23 cellular contexts compared by ENCODE assay signal in genomic region chr22:20107951-20108756, GRCh38. TPM values are rescaled to one million over a fixed set of nuclear protein-coding genes. Genes with fewer than 3 reads are reported as not detected.
A peak's percentile ranks its signal among the peaks of the same experiment; 100 is the strongest.
DNase-seq lines count a peak whose midpoint lies in the region; ATAC-seq and TF ChIP-seq lines count a peak whose summit lies in the region.
"Had no signal": no experiment of that assay in that cellular context is flagged by ENCODE, and none has a peak within 500 bp of the region (broad histone marks: within the 10 kb centered on the region; RNA-seq: fewer than 3 reads in every experiment).

No MANE protein-coding gene starts in this region.

- no peak overlapping the region for H2AFZ ChIP-seq in neuronal stem cell (ENCODE audit: low read length)

- H3K27me3 Mint-ChIP-seq in activated CD4-positive, alpha-beta memory T cell treated with anti-CD3 and anti-CD28 coated beads for 36 hours = no peaks in the 10 kb centered on the region
- no peaks in the 10 kb centered on the region for H3K27me3 Mint-ChIP-seq in activated CD4-positive, alpha-beta memory T cell treated with anti-CD3 and anti-CD28 coated beads, Interleukin-2, amount 10 ng/mL, durations not matched to agents 7 days and 5 days
- H3K27me3 Mint-ChIP-seq in Calu3 (ENCODE audit: unreplicated experiment) = no peaks in the 10 kb centered on the region
- H3K27me3 Mint-ChIP-seq: CD4-positive, alpha-beta memory T cell had no signal

- H3K4me2 ChIP-seq in neuronal stem cell (ENCODE audit: insufficient read depth, low read length, poor library complexity, severe bottlenecking) = no peak overlapping the region

- no peak overlapping the region for H2AK5ac ChIP-seq in neuronal stem cell (ENCODE audit: low read depth, low read length)

- no peak overlapping the region for H3K4ac ChIP-seq in neuronal stem cell (ENCODE audit: low read length)

- peak overlapping the region in 1 of 2 donors; percentile 27 for H3K4me3 ChIP-seq in neuronal stem cell (ENCODE audit: low read length in 2 of 2)
- H3K4me3 ChIP-seq: SJCRH30, uterus had no signal

- no peak for TF ChIP-seq CTCF in Calu3 (IDR thresholded peaks at IDR 0.05; ENCODE audit: unreplicated experiment)

- no peaks in the 10 kb centered on the region for H3K9me3 Mint-ChIP-seq in activated CD4-positive, alpha-beta memory T cell treated with anti-CD3 and anti-CD28 coated beads for 36 hours
- H3K9me3 Mint-ChIP-seq in activated CD4-positive, alpha-beta memory T cell treated with anti-CD3 and anti-CD28 coated beads, Interleukin-2, amount 10 ng/mL, durations not matched to agents 7 days and 5 days = no peaks in the 10 kb centered on the region
- H3K9me3 Mint-ChIP-seq in Calu3 (ENCODE audit: low read depth, unreplicated experiment) = no peaks in the 10 kb centered on the region
- H3K9me3 Mint-ChIP-seq: CD4-positive, alpha-beta memory T cell; HFFc6 had no signal

- H2BK5ac ChIP-seq in neuronal stem cell (ENCODE audit: low read length) = peak overlapping the region; percentile 80

- H3K27me3 ChIP-seq in neuronal stem cell (ENCODE audit: control insufficient read depth in 3 of 3, insufficient read depth in 3 of 3, low read depth in 1 of 3, low read length in 3 of 3) = no peaks in the 10 kb centered on the region
- H3K27me3 ChIP-seq: SJCRH30, uterus had no signal

- no peak overlapping the region for H2BK12ac ChIP-seq in neuronal stem cell (ENCODE audit: low read length)

- no peak overlapping the region for H4K91ac ChIP-seq in neuronal stem cell (ENCODE audit: low read depth, low read length, poor library complexity)

- POLR2A ChIA-PET in activated CD4-positive, alpha-beta memory T cell treated with anti-CD3 and anti-CD28 coated beads for 36 hours (lab: Charles Lee) = interaction anchor here (0.9 to 1.5 kb wide), 3 partner anchors 10 to 25 kb away, joined by 3 to 6 read pairs (median 5); no protein-coding TSS in a partner anchor
- POLR2A ChIA-PET in activated CD4-positive, alpha-beta memory T cell treated with anti-CD3 and anti-CD28 coated beads, Interleukin-2, amount 10 ng/mL, durations not matched to agents 7 days and 5 days (lab: Charles Lee) = interaction anchor here (1.1 to 4.4 kb wide), 4 partner anchors 9 to 400 kb away, joined by 3 to 35 read pairs (median 4); partner anchors contain the start of genes MED15, RANBP1 and TRMT2A

- H3K18ac ChIP-seq in neuronal stem cell (ENCODE audit: low read length) = no peak overlapping the region

- H3K27ac ChIP-seq in caudate nucleus (ENCODE audit: low read depth, low read length) (peak overlapping the region; percentile 44), neuronal stem cell (replicated peaks; ENCODE audit: low read length) (no peak overlapping the region)
- H3K27ac ChIP-seq: SJCRH30, uterus had no signal

- peak overlapping the region; percentile 38 for H3K27ac Mint-ChIP-seq in activated CD4-positive, alpha-beta memory T cell treated with anti-CD3 and anti-CD28 coated beads for 36 hours
- no peak overlapping the region for H3K27ac Mint-ChIP-seq in activated CD4-positive, alpha-beta memory T cell treated with anti-CD3 and anti-CD28 coated beads, Interleukin-2, amount 10 ng/mL, durations not matched to agents 7 days and 5 days
- peak overlapping the region; percentile 56 for H3K27ac Mint-ChIP-seq in Calu3 (ENCODE audit: unreplicated experiment)
- H3K27ac Mint-ChIP-seq: HFFc6 had no signal

- H3K23ac ChIP-seq in neuronal stem cell (ENCODE audit: low read depth, low read length, poor library complexity) = peak overlapping the region; percentile 85

- H3K14ac ChIP-seq in neuronal stem cell (ENCODE audit: low read length) = no peak overlapping the region

- intact Hi-C loops in activated CD4-positive, alpha-beta memory T cell treated with anti-CD3 and anti-CD28 coated beads for 36 hours (cut with micrococcal nuclease) = no loop called here
- intact Hi-C loops in Calu3 (cut with micrococcal nuclease; ENCODE audit: unreplicated experiment) = no loop called here

- peaks cover 8% of the 10 kb centered on the region for H3K36me3 Mint-ChIP-seq in activated CD4-positive, alpha-beta memory T cell treated with anti-CD3 and anti-CD28 coated beads for 36 hours
- peaks cover 50% of the 10 kb centered on the region for H3K36me3 Mint-ChIP-seq in activated CD4-positive, alpha-beta memory T cell treated with anti-CD3 and anti-CD28 coated beads, Interleukin-2, amount 10 ng/mL, durations not matched to agents 7 days and 5 days (ENCODE audit: low read depth)
- peaks cover 65% of the 10 kb centered on the region for H3K36me3 Mint-ChIP-seq in Calu3 (ENCODE audit: insufficient read depth, unreplicated experiment)

- WGBS in neuronal stem cell (ENCODE audit: extremely low coverage in 2 of 2, insufficient read length in 2 of 2, insufficient replicate concordance in 1 of 2), 2 donors = no CpG with 5 or more reads among the region's 13 CpGs

- H2BK15ac ChIP-seq in neuronal stem cell (ENCODE audit: low read length) = no peak overlapping the region

- peaks cover 11% of the 10 kb centered on the region for H3K4me1 Mint-ChIP-seq in activated CD4-positive, alpha-beta memory T cell treated with anti-CD3 and anti-CD28 coated beads for 36 hours (ENCODE audit: low read depth)
- peaks cover 9% of the 10 kb centered on the region for H3K4me1 Mint-ChIP-seq in activated CD4-positive, alpha-beta memory T cell treated with anti-CD3 and anti-CD28 coated beads, Interleukin-2, amount 10 ng/mL, durations not matched to agents 7 days and 5 days
- no peaks in the 10 kb centered on the region for H3K4me1 Mint-ChIP-seq in Calu3 (ENCODE audit: low read depth, unreplicated experiment)

- CTCF ChIA-PET in activated CD4-positive, alpha-beta memory T cell treated with anti-CD3 and anti-CD28 coated beads for 36 hours (lab: Charles Lee) = interaction anchor here (1.2 kb wide), 1 partner anchor 137 kb away, joined by 3 read pairs; no protein-coding TSS in a partner anchor
- CTCF ChIA-PET in activated CD4-positive, alpha-beta memory T cell treated with anti-CD3 and anti-CD28 coated beads, Interleukin-2, amount 10 ng/mL, durations not matched to agents 7 days and 5 days (lab: Charles Lee) = no interaction called here
- CTCF ChIA-PET in Calu3 (lab: Charles Lee) = interaction anchor here (1.0 kb wide), 1 partner anchor 9 kb away, joined by 3 read pairs; the partner anchor contains the start of gene TRMT2A

- H4K8ac ChIP-seq in neuronal stem cell (ENCODE audit: low read depth, low read length) = no peak overlapping the region

- no peak overlapping the region for H3K4me3 Mint-ChIP-seq in activated CD4-positive, alpha-beta memory T cell treated with anti-CD3 and anti-CD28 coated beads for 36 hours
- no peak overlapping the region for H3K4me3 Mint-ChIP-seq in activated CD4-positive, alpha-beta memory T cell treated with anti-CD3 and anti-CD28 coated beads, Interleukin-2, amount 10 ng/mL, durations not matched to agents 7 days and 5 days
- H3K4me3 Mint-ChIP-seq in Calu3 (ENCODE audit: low read depth, unreplicated experiment) = peak overlapping the region; percentile 29
- H3K4me3 Mint-ChIP-seq: CD4-positive, alpha-beta memory T cell; HFFc6 had no signal

- H3K79me1 ChIP-seq in neuronal stem cell (ENCODE audit: low read depth, low read length) = peaks cover 24% of the 10 kb centered on the region

- H2BK120ac ChIP-seq in neuronal stem cell (ENCODE audit: low read depth, low read length) = no peak overlapping the region

- DNase-seq in activated CD4-positive, alpha-beta memory T cell treated with anti-CD3 and anti-CD28 coated beads for 36 hours = no peak
- no peak for DNase-seq in activated CD4-positive, alpha-beta memory T cell treated with anti-CD3 and anti-CD28 coated beads, Interleukin-2, amount 10 ng/mL, durations not matched to agents 7 days and 5 days
- DNase-seq in Calu3 (no peak), caudate nucleus (lab: John Stamatoyannopoulos, UW) (no peak), neuronal stem cell (ENCODE audit: low spot score) (no peak), hypothalamus (lab: John Stamatoyannopoulos, UW) (no peak)
- DNase-seq: ACHN, dermis blood vessel endothelial cell, HFFc6, hippocampal formation, kidney glomerular epithelial cell, mesendoderm, NCI-H1694 treated with DMSO at 0.1 percent for 48 hours, NCI-H226, NCI-H82, SJCRH30, substantia nigra, T-helper 9 cell, uterus had no signal

- ATAC-seq in GM21717 (IDR thresholded peaks at IDR 0.05; ENCODE audit: unreplicated experiment) (no peak), GM21723 (IDR thresholded peaks at IDR 0.05; ENCODE audit: unreplicated experiment) (no peak)

- H3K4me1 ChIP-seq in neuronal stem cell (ENCODE audit: control insufficient read depth in 2 of 2, insufficient read depth in 1 of 2, low read depth in 1 of 2, low read length in 2 of 2) = no peaks in the 10 kb centered on the region
- H3K4me1 ChIP-seq: uterus had no signal

- H3K9me3 ChIP-seq in neuronal stem cell (replicated peaks in 1 of 2; ENCODE audit: control insufficient read depth in 2 of 2, insufficient read depth in 1 of 2, low read depth in 1 of 2, low read length in 2 of 2) = peaks cover 0 to 2% of the 10 kb centered on the region in 2 donors
- H3K9me3 ChIP-seq: SJCRH30, uterus had no signal

- no TSS peak for BruUV-seq in Calu3 (replicated peaks; lab: Mats Ljungman, UMichigan)

- no peak overlapping the region for H3K9ac ChIP-seq in neuronal stem cell (ENCODE audit: low read depth, low read length, poor library complexity)

- H3K36me3 ChIP-seq in neuronal stem cell (replicated peaks in 1 of 2; ENCODE audit: control insufficient read depth in 2 of 2, insufficient read depth in 2 of 2, low read length in 2 of 2) = peaks cover 87 to 98% of the 10 kb centered on the region in 2 donors
- H3K36me3 ChIP-seq: uterus had no signal

RNA-seq across cellular contexts. Expression of gene RANBP1, which starts 7.8 kb away (rescaled TPM):
- total RNA-seq in activated CD4-positive, alpha-beta memory T cell treated with anti-CD3 and anti-CD28 coated beads for 36 hours = 100 to 1,000 TPM; 359 to 372 TPM
- 100 to 1,000 TPM; 176 to 181 TPM for total RNA-seq in activated CD4-positive, alpha-beta memory T cell treated with anti-CD3 and anti-CD28 coated beads, Interleukin-2, amount 10 ng/mL, durations not matched to agents 7 days and 5 days
- total RNA-seq in Calu3 (2022) = 205 and 208 TPM in 2 replicates
- polyA plus RNA-seq in neuronal stem cell (2013, experiment 1 of 2) = 496 TPM
- 494 TPM for polyA plus RNA-seq in neuronal stem cell (2013, experiment 2 of 2)

RNA-seq across cellular contexts. Expression of gene TRMT2A, which starts 8.9 kb away (rescaled TPM):
- total RNA-seq in activated CD4-positive, alpha-beta memory T cell treated with anti-CD3 and anti-CD28 coated beads for 36 hours = 10 to 100 TPM; 70.6 to 75.8 TPM
- 10 to 100 TPM; 71.8 to 75.2 TPM for total RNA-seq in activated CD4-positive, alpha-beta memory T cell treated with anti-CD3 and anti-CD28 coated beads, Interleukin-2, amount 10 ng/mL, durations not matched to agents 7 days and 5 days
- 63.0 and 71.9 TPM in 2 replicates for total RNA-seq in Calu3 (2022)
- polyA plus RNA-seq in neuronal stem cell (2013, experiment 1 of 2) = 21.2 TPM
- 21.9 TPM for polyA plus RNA-seq in neuronal stem cell (2013, experiment 2 of 2)

RNA-seq across cellular contexts. Expression of gene ZDHHC8, which starts 23.4 kb away (rescaled TPM):
- 10 to 100 TPM; 46.3 to 46.5 TPM for total RNA-seq in activated CD4-positive, alpha-beta memory T cell treated with anti-CD3 and anti-CD28 coated beads for 36 hours
- 10 to 100 TPM; 44.2 to 48.3 TPM for total RNA-seq in activated CD4-positive, alpha-beta memory T cell treated with anti-CD3 and anti-CD28 coated beads, Interleukin-2, amount 10 ng/mL, durations not matched to agents 7 days and 5 days
- 78.4 and 87.2 TPM in 2 replicates for total RNA-seq in Calu3 (2022)
- polyA plus RNA-seq in neuronal stem cell (2013, experiment 1 of 2) = 44.3 TPM
- 42.8 TPM for polyA plus RNA-seq in neuronal stem cell (2013, experiment 2 of 2)

RNA-seq across cellular contexts. Expression of gene DGCR8, which starts 28.1 kb away (rescaled TPM):
- total RNA-seq in activated CD4-positive, alpha-beta memory T cell treated with anti-CD3 and anti-CD28 coated beads for 36 hours = 10 to 100 TPM; 33.4 to 34.3 TPM
- total RNA-seq in activated CD4-positive, alpha-beta memory T cell treated with anti-CD3 and anti-CD28 coated beads, Interleukin-2, amount 10 ng/mL, durations not matched to agents 7 days and 5 days = 10 to 100 TPM; 40.4 to 41.1 TPM
- 53.1 and 54.7 TPM in 2 replicates for total RNA-seq in Calu3 (2022)
- polyA plus RNA-seq in neuronal stem cell (2013, experiment 1 of 2) = 16.3 TPM
- polyA plus RNA-seq in neuronal stem cell (2013, experiment 2 of 2) = 16.3 TPM

RNA-seq across cellular contexts. Expression of gene CCDC188, which starts 42.7 kb away (rescaled TPM):
- under 1 TPM in 1 of 2 experiments, not detected in 1; 0.52 TPM for total RNA-seq in activated CD4-positive, alpha-beta memory T cell treated with anti-CD3 and anti-CD28 coated beads for 36 hours
- total RNA-seq in activated CD4-positive, alpha-beta memory T cell treated with anti-CD3 and anti-CD28 coated beads, Interleukin-2, amount 10 ng/mL, durations not matched to agents 7 days and 5 days = under 1 TPM; 0.33 to 0.76 TPM
- total RNA-seq in Calu3 (2022) = not detected in 2 replicates
- not detected for polyA plus RNA-seq in neuronal stem cell (2013, experiment 1 of 2)
- polyA plus RNA-seq in neuronal stem cell (2013, experiment 2 of 2) = not detected
- total RNA-seq: CD4-positive, alpha-beta memory T cell; SJCRH30 had no signal
- polyA plus RNA-seq: CD4-positive, alpha-beta memory T cell; neural cell had no signal
